22 cellular contexts compared by ENCODE assay signal in the genomic region with DNA sequence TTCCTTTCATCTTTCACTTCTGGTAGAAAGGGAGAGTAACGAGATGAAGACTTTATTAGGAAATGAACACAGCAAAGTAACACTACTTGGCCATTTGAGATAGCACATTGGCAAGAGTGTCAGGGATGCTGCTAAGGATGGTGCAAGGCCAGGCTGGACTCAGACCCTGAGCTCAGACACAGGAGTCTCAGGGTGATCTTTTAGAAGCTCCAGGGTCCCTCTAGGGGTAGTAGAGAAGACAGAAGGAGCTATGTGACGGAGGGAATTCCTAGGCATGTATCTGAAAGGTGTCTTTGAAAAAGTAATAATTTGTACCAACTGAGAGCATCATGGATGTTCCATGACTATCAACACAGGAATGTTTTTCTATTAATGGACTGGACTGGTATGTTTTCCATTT.
"Had no signal": no experiment of that assay in that cellular context is flagged by ENCODE, and none has a peak within 500 bp of the region (broad histone marks: within the 10 kb centered on the region; RNA-seq: fewer than 3 reads in every experiment).

No MANE protein-coding gene starts in this region.

- DNase-seq: activated CD4-positive, alpha-beta T cell treated with anti-CD3 and anti-CD28 coated beads, Interleukin-2, amount 50 U/mL, for 1 hour; activated CD8-positive, alpha-beta memory T cell treated with anti-CD3 and anti-CD28 coated beads, Interleukin-2, amount 50 U/mL, for 4 hours; activated naive CD4-positive, alpha-beta T cell treated with anti-CD3 and anti-CD28 coated beads, Interleukin-2, amount 10 ng/mL, durations not matched to agents 7 days and 5 days; activated T-cell treated with anti-CD3 and anti-CD28 coated beads, Interleukin-2, amount 50 U/mL, for 4 hours; aorta; brain microvascular endothelial cell; central memory CD4-positive, alpha-beta T cell; left lung; mammary epithelial cell; nephron progenitor cell; occipital lobe; posterior cingulate gyrus; stimulated activated CD4-positive, alpha-beta T cell treated with anti-CD3 and anti-CD28 coated beads, Interleukin-12 subunit alpha, Interleukin-12 subunit beta, amount 100 ng/mL, for 4 hours; stimulated activated CD4-positive, alpha-beta T cell treated with anti-CD3 and anti-CD28 coated beads, Interleukin-1b, Interleukin-23, amount 100 ng/mL, for 48 hours; stimulated activated naive CD4-positive, alpha-beta T cell treated with Interleukin-2 at 50 U/mL for 16 hours; T1000; thyroid gland had no signal

- H3K4me1 ChIP-seq: left lung, right atrium auricular region, thyroid gland had no signal

- FAIRE-seq: colon, frontal cortex, urothelium cell line had no signal

- H3K27ac ChIP-seq: brain microvascular endothelial cell, left lung, right atrium auricular region, thyroid gland had no signal

- H3K36me3 ChIP-seq: brain microvascular endothelial cell, left lung, right atrium auricular region, thyroid gland had no signal

- H3K4me3 ChIP-seq: left lung, right atrium auricular region, thyroid gland had no signal

- H3K9me3 ChIP-seq: left lung, right atrium auricular region, thyroid gland had no signal

- ATAC-seq: activated CD4-positive, CD25-positive, alpha-beta regulatory T cell treated with anti-CD3 and anti-CD28 coated beads, Interleukin-2, amount 50 U/mL, for 24 hours; activated T-cell treated with anti-CD3 and anti-CD28 coated beads, Interleukin-2, amount 50 U/mL, for 4 hours; left lung had no signal

- H3K27me3 ChIP-seq: brain microvascular endothelial cell, left lung, right atrium auricular region, thyroid gland had no signal
